Comparison of ENCODE assay signal across 24 cellular contexts in genomic region chr3:47743855-47744254, GRCh38.
"Had no signal": no experiment of that assay in that cellular context is flagged by ENCODE, and none has a peak within 500 bp of the region (broad histone marks: within the 10 kb centered on the region; RNA-seq: fewer than 3 reads in every experiment).

No MANE protein-coding gene starts in this region.

- H3K36me3 ChIP-seq: ovary had no signal

- H3K4me3 Mint-ChIP-seq: naive thymus-derived CD8-positive, alpha-beta T cell; stimulated activated effector memory CD8-positive, alpha-beta T cell treated with anti-CD3 and anti-CD28 coated beads, Interleukin-12 subunit alpha, Interleukin-12 subunit beta, amount 100 ng/mL, for 72 hours; type B pancreatic cell had no signal

- H3K4me1 ChIP-seq: gastrocnemius medialis, left lung, lower lobe of right lung, psoas muscle, testis had no signal

- H3K9me3 Mint-ChIP-seq: naive thymus-derived CD8-positive, alpha-beta T cell; stimulated activated effector memory CD8-positive, alpha-beta T cell treated with anti-CD3 and anti-CD28 coated beads, Interleukin-12 subunit alpha, Interleukin-12 subunit beta, amount 100 ng/mL, for 72 hours; type B pancreatic cell had no signal

- H3K27ac ChIP-seq: coronary artery, epithelial cell of prostate, gastrocnemius medialis, left lung, lower lobe of right lung, ovary, psoas muscle, sigmoid colon, testis, tibial artery had no signal

- DNase-seq: gastrocnemius medialis; heart right ventricle; hippocampal formation; left cardiac atrium; left lung; lower lobe of right lung; naive thymus-derived CD8-positive, alpha-beta T cell; occipital lobe; ovary; posterior cingulate gyrus; psoas muscle; right cardiac atrium; sigmoid colon; stimulated activated CD4-positive, alpha-beta T cell treated with anti-CD3 and anti-CD28 coated beads, Interleukin-2, amount 100 ng/mL, for 24 hours; stimulated activated CD4-positive, alpha-beta T cell treated with anti-CD3 and anti-CD28 coated beads, Interleukin-4, amount 100 ng/mL, for 24 hours; stimulated activated naive CD8-positive, alpha-beta T cell treated with anti-CD3 and anti-CD28 coated beads, Interleukin-15, Interleukin-2, amounts not matched to agents 100 U/mL and 50 U/mL, for 24 hours; substantia nigra; testis; tibial artery had no signal

- H3K4me1 Mint-ChIP-seq: stimulated activated effector memory CD8-positive, alpha-beta T cell treated with anti-CD3 and anti-CD28 coated beads, Interleukin-12 subunit alpha, Interleukin-12 subunit beta, amount 100 ng/mL, for 72 hours had no signal

- H3K27ac Mint-ChIP-seq: type B pancreatic cell had no signal

- H3K27me3 Mint-ChIP-seq: naive thymus-derived CD8-positive, alpha-beta T cell; type B pancreatic cell had no signal

- ATAC-seq: esophagus mucosa; gastrocnemius medialis; left cardiac atrium; left lung; lower lobe of right lung; naive thymus-derived CD8-positive, alpha-beta T cell; psoas muscle; right cardiac atrium; stimulated activated effector memory CD8-positive, alpha-beta T cell treated with anti-CD3 and anti-CD28 coated beads, Interleukin-12 subunit alpha, Interleukin-12 subunit beta, amount 100 ng/mL, for 72 hours; stimulated activated naive CD8-positive, alpha-beta T cell treated with anti-CD3 and anti-CD28 coated beads, Interleukin-15, Interleukin-2, amounts not matched to agents 100 U/mL and 50 U/mL, for 24 hours had no signal

- H3K9me3 ChIP-seq: gastrocnemius medialis, heart right ventricle, left lung, lower lobe of right lung, ovary, psoas muscle, sigmoid colon, testis, tibial artery had no signal

- H3K4me3 ChIP-seq: coronary artery, gastrocnemius medialis, heart right ventricle, left lung, lower lobe of right lung, ovary, psoas muscle, sigmoid colon, testis, tibial artery had no signal

- H3K27me3 ChIP-seq: gastrocnemius medialis, heart right ventricle, left lung, ovary, sigmoid colon, testis, tibial artery had no signal
